ENCODE assay signal across 19 cellular contexts in genomic region chr7:148625342-148625741, GRCh38. TPM values are rescaled to one million over a fixed set of nuclear protein-coding genes. Genes with fewer than 3 reads are reported as not detected.
"Had no signal": no experiment of that assay in that cellular context is flagged by ENCODE, and none has a peak within 500 bp of the region (broad histone marks: within the 10 kb centered on the region; RNA-seq: fewer than 3 reads in every experiment).

No MANE protein-coding gene starts in this region.

- H3K4me3 ChIP-seq: dorsolateral prefrontal cortex had no signal

- H3K27ac ChIP-seq: dorsolateral prefrontal cortex had no signal

- ATAC-seq: right cardiac atrium; stimulated activated naive CD8-positive, alpha-beta T cell treated with anti-CD3 and anti-CD28 coated beads, Interleukin-15, Interleukin-2, amounts not matched to agents 100 U/mL and 50 U/mL, for 24 hours had no signal

- DNase-seq: activated CD4-positive, alpha-beta T cell treated with anti-CD3 and anti-CD28 coated beads for 1 hour; activated CD4-positive, alpha-beta T cell treated with anti-CD3 and anti-CD28 coated beads, Interleukin-2, amount 50 U/mL, for 4 hours; activated naive CD4-positive, alpha-beta T cell treated with Interleukin-2 at 50 U/mL for 16 hours; aorta; dorsolateral prefrontal cortex; erythroblast; nephron progenitor cell; right cardiac atrium; stimulated activated naive CD8-positive, alpha-beta T cell treated with anti-CD3 and anti-CD28 coated beads, Interleukin-15, Interleukin-2, amounts not matched to agents 100 U/mL and 50 U/mL, for 24 hours; T-helper 9 cell had no signal

- H3K36me3 Mint-ChIP-seq: type B pancreatic cell had no signal

- H3K27me3 Mint-ChIP-seq: progenitor cell of endocrine pancreas had no signal

- H3K27ac Mint-ChIP-seq: progenitor cell of endocrine pancreas had no signal

- H3K4me3 Mint-ChIP-seq: activated T-helper 17 cell treated with anti-CD3 and anti-CD28 coated beads, Interleukin-2, amount 50 U/mL, for 72 hours; nephron progenitor cell had no signal

RNA-seq across cellular contexts. Expression of gene C7orf33, which starts 34.8 kb away (rescaled TPM):
- total RNA-seq: activated T-helper 17 cell treated with anti-CD3 and anti-CD28 coated beads, Interleukin-2, amount 50 U/mL, for 72 hours; aorta; bronchial epithelial cell; chondrocyte; dorsolateral prefrontal cortex; kidney epithelial cell; lower leg skin; mesenteric fat pad; omental fat pad; progenitor cell of endocrine pancreas; right cardiac atrium had no signal
- polyA plus RNA-seq: aorta, right cardiac atrium had no signal
